22 cellular contexts compared by ENCODE assay signal in genomic region chr16:87822002-87822390, GRCh38. TPM values are rescaled to one million over a fixed set of nuclear protein-coding genes. Genes with fewer than 3 reads are reported as not detected.
DNase-seq lines count a peak whose midpoint lies in the region; TF ChIP-seq lines count a peak whose summit lies in the region.
"Had no signal": no experiment of that assay in that cellular context is flagged by ENCODE, and none has a peak within 500 bp of the region (broad histone marks: within the 10 kb centered on the region; RNA-seq: fewer than 3 reads in every experiment).

No MANE protein-coding gene starts in this region.

- H3K36me3 ChIP-seq in SJCRH30 (no peaks in the 10 kb centered on the region), stomach (no peaks in the 10 kb centered on the region)
- H3K36me3 ChIP-seq: uterus had no signal

- H3K4me1 Mint-ChIP-seq in activated naive CD4-positive, alpha-beta T cell treated with anti-CD3 and anti-CD28 coated beads, Interleukin-2, amount 10 ng/mL, durations not matched to agents 7 days and 5 days = peaks cover 16% of the 10 kb centered on the region
- peaks cover 12% of the 10 kb centered on the region for H3K4me1 Mint-ChIP-seq in activated naive CD4-positive, alpha-beta T cell treated with anti-CD3 and anti-CD28 coated beads for 36 hours (ENCODE audit: low read depth)

- H3K27me3 ChIP-seq in SJCRH30 (no peaks in the 10 kb centered on the region), stomach (peaks cover 0 to 5% (median 4%) of the 10 kb centered on the region in 3 donors)
- H3K27me3 ChIP-seq: uterus had no signal

- H3K9me3 ChIP-seq in SJCRH30 (replicated peaks) = no peaks in the 10 kb centered on the region; the same call in 1 of the 2 replicates
- H3K9me3 ChIP-seq in stomach = peaks cover 5 to 18% (median 15%) of the 10 kb centered on the region in 4 donors
- H3K9me3 ChIP-seq: uterus had no signal

- H3K27ac ChIP-seq in SJCRH30 (peak overlapping the region; percentile 96), stomach (peak overlapping the region in 4 of 5 donors; percentile 40 to 82 (median 46))
- H3K27ac ChIP-seq: HL-60, uterus had no signal

- no peak for DNase-seq in activated naive CD4-positive, alpha-beta T cell treated with anti-CD3 and anti-CD28 coated beads, Interleukin-2, amount 10 ng/mL, durations not matched to agents 7 days and 5 days
- no peak for DNase-seq in activated naive CD4-positive, alpha-beta T cell treated with anti-CD3 and anti-CD28 coated beads for 36 hours
- peak; percentile 55 to 57 for DNase-seq in SJCRH30
- peak; percentile 31 for DNase-seq in left kidney (ENCODE audit: low read depth, low spot score)
- no peak for DNase-seq in stomach
- DNase-seq in activated CD8-positive, alpha-beta memory T cell treated with anti-CD3 and anti-CD28 coated beads, Interleukin-2, amount 50 U/mL, for 48 hours = no peak
- DNase-seq in SKM-1 treated with dmso at 0.1 percent for 144 hours (lab: John Stamatoyannopoulos, UW; ENCODE audit: unreplicated experiment) = no peak
- no peak for DNase-seq in NCI-H2227 treated with DMSO at 0.1 percent for 48 hours (lab: John Stamatoyannopoulos, UW)
- DNase-seq: ACHN; activated CD4-positive, alpha-beta T cell treated with anti-CD3 and anti-CD28 coated beads for 48 hours; activated CD8-positive, alpha-beta memory T cell treated with anti-CD3 and anti-CD28 coated beads, Interleukin-2, amount 50 U/mL, for 4 hours; activated naive CD4-positive, alpha-beta T cell; DMS53; MM.1S; NCI-H1694; small intestine; stimulated activated CD4-positive, alpha-beta T cell treated with anti-CD3 and anti-CD28 coated beads, Interleukin-4, amount 100 ng/mL, for 1 hour; substantia nigra; uterus had no signal

- intact Hi-C loops in activated naive CD4-positive, alpha-beta T cell treated with anti-CD3 and anti-CD28 coated beads for 36 hours (cut with micrococcal nuclease) = no loop called here
- intact Hi-C loops in stomach (cut with DNase I; ENCODE audit: low total_unique reads) = no loop called here

- H3K4me1 ChIP-seq in SJCRH30 (peaks cover 21% of the 10 kb centered on the region), stomach (peaks cover 0 to 25% (median 2%) of the 10 kb centered on the region in 4 donors)
- H3K4me1 ChIP-seq: uterus had no signal

- TF ChIP-seq POLR2A in stomach (IDR thresholded peaks at IDR 0.05) = no peak

- H3K36me3 Mint-ChIP-seq in activated naive CD4-positive, alpha-beta T cell treated with anti-CD3 and anti-CD28 coated beads, Interleukin-2, amount 10 ng/mL, durations not matched to agents 7 days and 5 days = no peaks in the 10 kb centered on the region
- no peaks in the 10 kb centered on the region for H3K36me3 Mint-ChIP-seq in activated naive CD4-positive, alpha-beta T cell treated with anti-CD3 and anti-CD28 coated beads for 36 hours (ENCODE audit: low read depth)
- H3K36me3 Mint-ChIP-seq: CD4-positive, CD25-positive, alpha-beta regulatory T cell had no signal

- peak overlapping the region; percentile 65 for H3K27ac Mint-ChIP-seq in activated naive CD4-positive, alpha-beta T cell treated with anti-CD3 and anti-CD28 coated beads, Interleukin-2, amount 10 ng/mL, durations not matched to agents 7 days and 5 days
- H3K27ac Mint-ChIP-seq in activated naive CD4-positive, alpha-beta T cell treated with anti-CD3 and anti-CD28 coated beads for 36 hours = no peak overlapping the region

- TF ChIP-seq CTCF in stomach (IDR thresholded peaks at IDR 0.05) = no peak

- H3K9me3 Mint-ChIP-seq in activated naive CD4-positive, alpha-beta T cell treated with anti-CD3 and anti-CD28 coated beads, Interleukin-2, amount 10 ng/mL, durations not matched to agents 7 days and 5 days = peaks cover 15% of the 10 kb centered on the region
- H3K9me3 Mint-ChIP-seq in activated naive CD4-positive, alpha-beta T cell treated with anti-CD3 and anti-CD28 coated beads for 36 hours = peaks cover 11% of the 10 kb centered on the region
- H3K9me3 Mint-ChIP-seq: natural killer cell treated with Interleukin-12 subunit alpha and Interleukin-12 subunit beta and Interleukin-15 and Interleukin-18, amount 100 ng/mL, for 72 hours had no signal

- CTCF ChIA-PET in activated naive CD4-positive, alpha-beta T cell treated with anti-CD3 and anti-CD28 coated beads, Interleukin-2, amount 10 ng/mL, durations not matched to agents 7 days and 5 days (lab: Charles Lee) = interaction anchor here (0.7 kb wide), 1 partner anchor 41 kb away, joined by 3 read pairs; no protein-coding TSS in a partner anchor
- CTCF ChIA-PET in activated naive CD4-positive, alpha-beta T cell treated with anti-CD3 and anti-CD28 coated beads for 36 hours (lab: Charles Lee) = interaction anchor here (1.1 to 1.2 kb wide), 2 partner anchors 28 to 43 kb away, joined by 4 to 5 read pairs; no protein-coding TSS in a partner anchor

- H3K4me3 Mint-ChIP-seq in activated naive CD4-positive, alpha-beta T cell treated with anti-CD3 and anti-CD28 coated beads, Interleukin-2, amount 10 ng/mL, durations not matched to agents 7 days and 5 days = no peak overlapping the region
- no peak overlapping the region for H3K4me3 Mint-ChIP-seq in activated naive CD4-positive, alpha-beta T cell treated with anti-CD3 and anti-CD28 coated beads for 36 hours
- H3K4me3 Mint-ChIP-seq: CD4-positive, CD25-positive, alpha-beta regulatory T cell; natural killer cell treated with Interleukin-12 subunit alpha and Interleukin-12 subunit beta and Interleukin-15 and Interleukin-18, amount 100 ng/mL, for 72 hours had no signal

- WGBS in stomach, 5 donors = 70 to 79% (median 73%) methylated on average over 7 of the region's 7 CpGs

- peaks cover 24% of the 10 kb centered on the region for H3K27me3 Mint-ChIP-seq in activated naive CD4-positive, alpha-beta T cell treated with anti-CD3 and anti-CD28 coated beads, Interleukin-2, amount 10 ng/mL, durations not matched to agents 7 days and 5 days
- no peaks in the 10 kb centered on the region for H3K27me3 Mint-ChIP-seq in activated naive CD4-positive, alpha-beta T cell treated with anti-CD3 and anti-CD28 coated beads for 36 hours (ENCODE audit: low read depth)
- H3K27me3 Mint-ChIP-seq: CD4-positive, CD25-positive, alpha-beta regulatory T cell; natural killer cell treated with Interleukin-12 subunit alpha and Interleukin-12 subunit beta and Interleukin-15 and Interleukin-18, amount 100 ng/mL, for 72 hours had no signal

- H3K4me3 ChIP-seq in SJCRH30 = peak overlapping the region; percentile 51
- H3K4me3 ChIP-seq in stomach = no peak overlapping the region
- H3K4me3 ChIP-seq: uterus had no signal

- no peak for TF ChIP-seq EP300 in stomach (IDR thresholded peaks at IDR 0.05)

RNA-seq across cellular contexts. Expression of gene SLC7A5, which starts 47.3 kb away (rescaled TPM):
- total RNA-seq in activated naive CD4-positive, alpha-beta T cell treated with anti-CD3 and anti-CD28 coated beads for 36 hours = 100 to 1,000 TPM; 343 to 346 TPM
- 73.8 and 79.8 TPM in 2 replicates for total RNA-seq in SJCRH30 (2014; rRNA removed; shearing (Covaris generic))
- total RNA-seq in stomach = 10 to 100 TPM in 3 of 5 donors, 1 to 10 TPM in 2; 1.4 to 24.1 (median 11.0) TPM
- 10 to 100 TPM in 1 of 3 donors, 1 to 10 TPM in 2; 3.5 to 74.8 (median 9.0) TPM for polyA plus RNA-seq in stomach

RNA-seq across cellular contexts. Expression of gene KLHDC4, which starts 56.2 kb away (rescaled TPM):
- total RNA-seq in activated naive CD4-positive, alpha-beta T cell treated with anti-CD3 and anti-CD28 coated beads for 36 hours = 10 to 100 TPM; 56.2 to 62.4 TPM
- 19.2 and 25.9 TPM in 2 replicates for total RNA-seq in SJCRH30 (2014; rRNA removed; shearing (Covaris generic))
- total RNA-seq in stomach = 100 to 1,000 TPM in 2 of 5 donors, 10 to 100 TPM in 3; 25.5 to 119 (median 69.4) TPM
- 10 to 100 TPM; 28.5 to 37.8 (median 33.9) TPM for polyA plus RNA-seq in stomach

Comparison
In these comparisons a context has a peak if more than half of its experiments do, and no peak if none do; other contexts are left out.
1. DNase-seq: peak in SJCRH30 (2 of 2) and left kidney (single experiment); none in activated naive CD4-positive, alpha-beta T cell treated with anti-CD3 and anti-CD28 coated beads, Interleukin-2, amount 10 ng/mL, durations not matched to agents 7 days and 5 days (single experiment), activated naive CD4-positive, alpha-beta T cell treated with anti-CD3 and anti-CD28 coated beads for 36 hours (single experiment), stomach (single experiment), activated CD8-positive, alpha-beta memory T cell treated with anti-CD3 and anti-CD28 coated beads, Interleukin-2, amount 50 U/mL, for 48 hours (single experiment), SKM-1 treated with dmso at 0.1 percent for 144 hours (single experiment) and NCI-H2227 treated with DMSO at 0.1 percent for 48 hours (single experiment).